In genomic region chr1:183029591-183030000, GRCh38 we compare ENCODE assay signal across 11 cellular contexts. TPM values are rescaled to one million over a fixed set of nuclear protein-coding genes. Genes with fewer than 3 reads are reported as not detected.
DNase-seq lines count a peak whose midpoint lies in the region; ATAC-seq and TF ChIP-seq lines count a peak whose summit lies in the region.
"Had no signal": no experiment of that assay in that cellular context is flagged by ENCODE, and none has a peak within 500 bp of the region (broad histone marks: within the 10 kb centered on the region; RNA-seq: fewer than 3 reads in every experiment).

No MANE protein-coding gene starts in this region.

- peaks cover 75% of the 10 kb centered on the region for H3K4me1 ChIP-seq in PC-9 (replicated peaks; ENCODE audit: insufficient read depth)

- no peaks in the 10 kb centered on the region for H3K27me3 Mint-ChIP-seq in Calu3 (ENCODE audit: unreplicated experiment)
- peaks cover 64% of the 10 kb centered on the region for H3K27me3 Mint-ChIP-seq in T-helper 17 cell

- peak overlapping the region; percentile 39 for H3K4me2 ChIP-seq in PC-9

- BruUV-seq in Calu3 (replicated peaks; lab: Mats Ljungman, UMichigan) (no TSS peak), PC-9 (replicated peaks; lab: Mats Ljungman, UMichigan) (no TSS peak)

- H3K4me3 ChIP-seq in PC-9 = peak overlapping the region; percentile 2; the same call in 1 of the 2 replicates

- peaks cover 26% of the 10 kb centered on the region for H3F3A ChIP-seq in PC-9 (ENCODE audit: insufficient read depth, low read depth)

- H3K79me2 ChIP-seq in PC-9 (ENCODE audit: low read depth) = peaks cover 100% of the 10 kb centered on the region

- H3K9me2 ChIP-seq in PC-9 (ENCODE audit: insufficient read depth) = no peaks in the 10 kb centered on the region

- no peaks in the 10 kb centered on the region for H3K9me3 Mint-ChIP-seq in Calu3 (ENCODE audit: low read depth, unreplicated experiment)
- H3K9me3 Mint-ChIP-seq: activated T-helper 1 cell treated with anti-CD3 and anti-CD28 coated beads, Interleukin-12 subunit alpha, Interleukin-12 subunit beta, Interleukin-2, Interleukin-4 antibody, amounts not matched to agents 30 ng/mL and 10 ng/mL and 1 ng/mL, durations not matched to agents 14 hours and 24 hours and 36 hours had no signal

- no peaks in the 10 kb centered on the region for H3K27me3 ChIP-seq in PC-9 (ENCODE audit: insufficient read depth, low read depth)

- H3K27ac Mint-ChIP-seq in Calu3 (ENCODE audit: unreplicated experiment) (peak overlapping the region; percentile 73), T-helper 17 cell (no peak overlapping the region)
- H3K27ac Mint-ChIP-seq: activated T-helper 1 cell treated with anti-CD3 and anti-CD28 coated beads, Interleukin-12 subunit alpha, Interleukin-12 subunit beta, Interleukin-2, Interleukin-4 antibody, amounts not matched to agents 30 ng/mL and 10 ng/mL and 1 ng/mL, durations not matched to agents 14 hours and 24 hours and 36 hours had no signal

- H3K9me3 ChIP-seq in PC-9 (ENCODE audit: insufficient read depth, low read depth) (no peaks in the 10 kb centered on the region), T-helper 17 cell (ENCODE audit: control insufficient read depth, low read length, poor library complexity, severe bottlenecking) (no peaks in the 10 kb centered on the region)

- ATAC-seq in omental fat pad (ENCODE audit: low FRiP score) (peak; percentile 32), T-helper 17 cell (no peak), HG02623 (IDR thresholded peaks at IDR 0.05; ENCODE audit: unreplicated experiment) (no peak)

- H3K36me3 ChIP-seq in PC-9 (ENCODE audit: low read depth) = no peaks in the 10 kb centered on the region

- H3K4me1 Mint-ChIP-seq in Calu3 (ENCODE audit: low read depth, unreplicated experiment) (peaks cover 68% of the 10 kb centered on the region), T-helper 17 cell (peaks cover 12% of the 10 kb centered on the region)

- intact Hi-C loops in Calu3 (cut with micrococcal nuclease; ENCODE audit: unreplicated experiment) = loop anchor here (2.0 kb wide), 1 partner anchor 15 kb away; no protein-coding TSS in a partner anchor
- intact Hi-C loops in PC-9 (cut with micrococcal nuclease; ENCODE audit: unreplicated experiment) = loop anchor here (10.0 kb wide), 1 partner anchor 145 kb away; no protein-coding TSS in a partner anchor

- TF ChIP-seq CTCF in Calu3 (IDR thresholded peaks at IDR 0.05; ENCODE audit: unreplicated experiment) = no peak
- no peak for TF ChIP-seq CTCF in PC-9 (conservative IDR thresholded peaks at IDR 0.05)
- TF ChIP-seq CTCF in omental fat pad (IDR thresholded peaks at IDR 0.05) = no peak

- CTCF ChIA-PET in Calu3 (lab: Charles Lee) = no interaction called here
- CTCF ChIA-PET in PC-9 (lab: Charles Lee) = no interaction called here

- no peak overlapping the region for H2AFZ ChIP-seq in PC-9

- H4K20me1 ChIP-seq in PC-9 (ENCODE audit: insufficient read depth) = peaks cover 4% of the 10 kb centered on the region; the same call in 1 of the 2 replicates

- POLR2A ChIA-PET in PC-9 (lab: Charles Lee; ENCODE audit: unreplicated experiment) = no interaction called here

- peaks cover 74% of the 10 kb centered on the region for H3K36me3 Mint-ChIP-seq in Calu3 (ENCODE audit: insufficient read depth, unreplicated experiment)
- H3K36me3 Mint-ChIP-seq in T-helper 17 cell (ENCODE audit: low read depth) = peaks cover 2% of the 10 kb centered on the region

- H3K27ac ChIP-seq in PC-9 (peak overlapping the region; percentile 42), epithelial cell of prostate (peak overlapping the region; percentile 51)

- H3K4me3 Mint-ChIP-seq in Calu3 (ENCODE audit: low read depth, unreplicated experiment) = peak overlapping the region; percentile 94
- no peak overlapping the region for H3K4me3 Mint-ChIP-seq in T-helper 17 cell
- H3K4me3 Mint-ChIP-seq: activated T-helper 1 cell treated with anti-CD3 and anti-CD28 coated beads, Interleukin-12 subunit alpha, Interleukin-12 subunit beta, Interleukin-2, Interleukin-4 antibody, amounts not matched to agents 30 ng/mL and 10 ng/mL and 1 ng/mL, durations not matched to agents 14 hours and 24 hours and 36 hours had no signal

- no peak for DNase-seq in Calu3
- DNase-seq in PC-9 = peak in 1 of 2 experiments; percentile 83
- no peak for DNase-seq in epithelial cell of prostate (ENCODE audit: low read depth, low spot score)
- DNase-seq in omental fat pad (ENCODE audit: low spot score) = no peak
- DNase-seq in NCI-H2081 (lab: John Stamatoyannopoulos, UW) = no peak
- DNase-seq in GM19238 (ENCODE audit: insufficient read length, low spot score) = no peak
- no peak for DNase-seq in T-helper 17 cell
- DNase-seq: NCI-H1092 treated with DMSO at 0.1 percent for 48 hours; stimulated activated CD4-positive, alpha-beta T cell treated with anti-CD3 and anti-CD28 coated beads, Interleukin-2, amount 100 ng/mL, for 48 hours had no signal

RNA-seq across cellular contexts. Expression of gene LAMC1, which starts 6.4 kb away (rescaled TPM):
- total RNA-seq in Calu3 (2022) = 368 and 579 TPM in 2 replicates
- total RNA-seq in PC-9 (2021) = 95.5 and 121 TPM in 2 replicates
- 100 to 1,000 TPM; 377 to 829 (median 461) TPM for total RNA-seq in omental fat pad
- under 1 TPM; 0.70 to 0.83 TPM for total RNA-seq in T-helper 17 cell

Comparison
In these comparisons a context has a peak if more than half of its experiments do, and no peak if none do; other contexts are left out.
1. RNA of gene LAMC1, which starts 6.4 kb away (total RNA-seq): 368 to 579 TPM in Calu3, 377 to 829 TPM in omental fat pad and 95.5 to 121 TPM in PC-9; 0.70 to 0.83 TPM in T-helper 17 cell; every median in the first group is over 10 times any median in the second.